In genomic region chr2:202494300-202494699, GRCh38 we compare ENCODE assay signal across 1 cellular context.
TF ChIP-seq lines count a peak whose summit lies in the region.

No MANE protein-coding gene starts in this region.

TF ChIP-seq in HepG2, 621 proteins besides CTCF, POLR2A, EP300 and RAD21 (continued from another document and continues in another):
- TF ChIP-seq ZXDC (CRISPR knock-in tag; IDR thresholded peaks at IDR 0.05) (no peak), KAT7 (CRISPR knock-in tag; IDR thresholded peaks at IDR 0.05; ENCODE audit: borderline replicate concordance) (no peak), PATZ1 (CRISPR knock-in tag; IDR thresholded peaks at IDR 0.05) (peak; percentile 97), ERF (CRISPR knock-in tag; IDR thresholded peaks at IDR 0.05) (peak; percentile 91), U2AF1 (optimal IDR thresholded peaks at IDR 0.05; ENCODE audit: low read depth, low read length) (no peak), ZBTB7A (CRISPR knock-in tag; IDR thresholded peaks at IDR 0.05) (no peak), ZNF614 (CRISPR knock-in tag; IDR thresholded peaks at IDR 0.05; ENCODE audit: borderline replicate concordance) (peak; percentile 93), ZNF841 (CRISPR knock-in tag; IDR thresholded peaks at IDR 0.05; ENCODE audit: borderline replicate concordance) (no peak), FOXO4 (CRISPR knock-in tag; conservative IDR thresholded peaks at IDR 0.05) (no peak), ZNF790 (CRISPR knock-in tag; IDR thresholded peaks at IDR 0.05; ENCODE audit: borderline replicate concordance) (no peak), RARA (CRISPR knock-in tag; IDR thresholded peaks at IDR 0.05) (peak; percentile 73), ZNF543 (CRISPR knock-in tag; IDR thresholded peaks at IDR 0.05) (no peak), ZNF672 (CRISPR knock-in tag; IDR thresholded peaks at IDR 0.05) (no peak), ZNF597 (CRISPR knock-in tag; IDR thresholded peaks at IDR 0.05) (no peak), MBNL3 (CRISPR knock-in tag; conservative IDR thresholded peaks at IDR 0.05) (no peak), NR2F6 (IDR thresholded peaks at IDR 0.05) (peak; percentile 28; the same call in 1 of the 2 replicates), NR2F6 (CRISPR knock-in tag; IDR thresholded peaks at IDR 0.05) (no peak), CERS6 (CRISPR knock-in tag; IDR thresholded peaks at IDR 0.05) (no peak), ZNF484 (CRISPR knock-in tag; IDR thresholded peaks at IDR 0.05; ENCODE audit: borderline replicate concordance, low read depth) (no peak), NAIF1 (CRISPR knock-in tag; IDR thresholded peaks at IDR 0.05; ENCODE audit: borderline replicate concordance) (no peak; the same call in 1 of the 2 replicates), ZNF354B (CRISPR knock-in tag; IDR thresholded peaks at IDR 0.05) (no peak), IRF9 (CRISPR knock-in tag; IDR thresholded peaks at IDR 0.05; ENCODE audit: borderline replicate concordance) (no peak), ETS1 (CRISPR knock-in tag; IDR thresholded peaks at IDR 0.05) (no peak), ZNF24 (IDR thresholded peaks at IDR 0.05) (no peak), AKAP8 (CRISPR knock-in tag; IDR thresholded peaks at IDR 0.05) (no peak), ZUFSP (CRISPR knock-in tag; IDR thresholded peaks at IDR 0.05; ENCODE audit: borderline replicate concordance) (no peak), ZBTB43 (CRISPR knock-in tag; conservative IDR thresholded peaks at IDR 0.05) (peak; percentile 80), ZBTB3 (CRISPR knock-in tag; IDR thresholded peaks at IDR 0.05; ENCODE audit: borderline replicate concordance, low read depth) (no peak), MEIS2 (CRISPR knock-in tag; IDR thresholded peaks at IDR 0.05) (peak; percentile 75), SIN3B (IDR thresholded peaks at IDR 0.05; ENCODE audit: low read length) (no peak), STAG1 (CRISPR knock-in tag; IDR thresholded peaks at IDR 0.05) (no peak), DNMT1 (CRISPR knock-in tag; IDR thresholded peaks at IDR 0.05) (no peak), ZNF513 (CRISPR knock-in tag; conservative IDR thresholded peaks at IDR 0.05) (no peak), ARNTL (CRISPR knock-in tag; IDR thresholded peaks at IDR 0.05) (0 out of 2 replicates have a peak, but pooled peaks have one; percentile 57), ZEB1 (IDR thresholded peaks at IDR 0.05; ENCODE audit: insufficient replicate concordance, low read depth) (no peak), KLF11 (CRISPR knock-in tag; IDR thresholded peaks at IDR 0.05) (no peak), RFXANK (CRISPR knock-in tag; IDR thresholded peaks at IDR 0.05) (no peak), ZNF12 (CRISPR knock-in tag; IDR thresholded peaks at IDR 0.05) (peak; percentile 85), ZNF557 (CRISPR knock-in tag; IDR thresholded peaks at IDR 0.05) (0 out of 2 replicates have a peak, but pooled peaks have one; percentile 42), ZNF639 (CRISPR knock-in tag; conservative IDR thresholded peaks at IDR 0.05) (no peak), MLX (CRISPR knock-in tag; IDR thresholded peaks at IDR 0.05) (0 out of 2 replicates have a peak, but pooled peaks have one; percentile 12), ZIK1 (CRISPR knock-in tag; IDR thresholded peaks at IDR 0.05; ENCODE audit: borderline replicate concordance, low read depth) (no peak), RELA (CRISPR knock-in tag; IDR thresholded peaks at IDR 0.05) (no peak), MYPOP (CRISPR knock-in tag; IDR thresholded peaks at IDR 0.05) (no peak)
